In genomic region chr13:48532473-48533206, GRCh38 we compare ENCODE assay signal across 8 cellular contexts. TPM values are rescaled to one million over a fixed set of nuclear protein-coding genes. Genes with fewer than 3 reads are reported as not detected.
DNase-seq lines count a peak whose midpoint lies in the region; ATAC-seq, FAIRE-seq and TF ChIP-seq lines count a peak whose summit lies in the region.

Gene RCBTB2, minus strand, starts transcription at chr13:48533080. Its CDS starts 11,141 bp downstream, at chr13:48521939.

- no peak; a peak in 1 of 4 replicates for TF ChIP-seq RAD21 in H1 (IDR thresholded peaks at IDR 0.05 in 1 of 2, conservative IDR thresholded peaks at IDR 0.05 in 1 of 2; ENCODE audit: low read depth in 2 of 2, low read length in 2 of 2)

- FAIRE-seq in H1 (lab: Jason Lieb, UNC), result no peak

- H4K20me1 ChIP-seq in H1 (replicated peaks in 1 of 2; ENCODE audit: control insufficient read depth in 1 of 2, insufficient read depth in 2 of 2, low read length in 2 of 2), result no peaks in the 10 kb centered on the region

- no peak for TF ChIP-seq CTCF in H1 (IDR thresholded peaks at IDR 0.05; ENCODE audit: control extremely low read depth in 1 of 3, insufficient read depth in 1 of 3, low read depth in 1 of 3, low read length in 3 of 3)

- CTCF ChIA-PET in activated CD8-positive, alpha-beta memory T cell treated with anti-CD3 and anti-CD28 coated beads, Interleukin-2, amount 10 ng/mL, durations not matched to agents 7 days and 5 days (lab: Charles Lee), result interaction anchor here (0.8 to 2.4 kb wide), 12 partner anchors 9 to 438 kb away, joined by 3 to 12 read pairs (median 4); partner anchors contain the start of gene MED4
- CTCF ChIA-PET in H1 (lab: Charles Lee; ENCODE audit: partially characterized antibody), result interaction anchor here (0.8 kb wide), 1 partner anchor 38 kb away, joined by 3 read pairs; no protein-coding TSS in a partner anchor

- H2AK5ac ChIP-seq in H1 (ENCODE audit: low read depth, low read length) (no peak within 1 kb of the TSS), mesendoderm (ENCODE audit: low read length) (no peak within 1 kb of the TSS)

- no peaks in the 10 kb centered on the region for H3K79me1 ChIP-seq in H1 (ENCODE audit: low read depth, low read length)
- peaks cover 9% of the 10 kb centered on the region for H3K79me1 ChIP-seq in mesendoderm (ENCODE audit: low read length)

- peak within 1 kb of the TSS; percentile 97 for H4K91ac ChIP-seq in H1 (replicated peaks; ENCODE audit: insufficient read length, low read length)

- H2BK120ac ChIP-seq in H1 (replicated peaks; ENCODE audit: low read depth, low read length), result no peak within 1 kb of the TSS
- H2BK120ac ChIP-seq in mesendoderm (ENCODE audit: low read depth, low read length), result no peak within 1 kb of the TSS

- no peak within 1 kb of the TSS for H3K14ac ChIP-seq in H1 (ENCODE audit: insufficient read length)

- WGBS in H1 (ENCODE audit: extremely low coverage in 1 of 2, insufficient coverage in 1 of 2, insufficient read length in 1 of 2, insufficient replicate concordance in 2 of 2, low coverage in 1 of 2, low lambda C conversion rate in 2 of 2, missing lambda C conversion rate in 1 of 2), 2 experiments, result 1% methylated on average over 48 of the region's 69 CpGs; no CpG with 5 or more reads in 1 of the 2 experiments
- no CpG with 5 or more reads among the region's 69 CpGs for WGBS in mesendoderm (ENCODE audit: extremely low coverage, insufficient coverage, low lambda C conversion rate)

- H3K27ac Mint-ChIP-seq in activated CD8-positive, alpha-beta memory T cell treated with anti-CD3 and anti-CD28 coated beads, Interleukin-2, amount 10 ng/mL, durations not matched to agents 7 days and 5 days, result peak within 1 kb of the TSS; percentile 96

- H4K8ac ChIP-seq in H1 (ENCODE audit: extremely low read depth, insufficient read depth, low read length) (peak within 1 kb of the TSS; percentile 96), mesendoderm (ENCODE audit: low read depth, low read length) (no peak within 1 kb of the TSS)

- no peaks in the 10 kb centered on the region for H3K27me3 ChIP-seq in H1 (replicated peaks in 1 of 4; ENCODE audit: control insufficient read depth in 3 of 4, extremely low read depth in 1 of 4, insufficient read depth in 3 of 4, low read length in 3 of 4)
- no peaks in the 10 kb centered on the region for H3K27me3 ChIP-seq in mesendoderm (ENCODE audit: insufficient read depth, low read length, poor library complexity)

- H3K56ac ChIP-seq in H1 (replicated peaks; ENCODE audit: insufficient read length, low read depth, low read length) (peak within 1 kb of the TSS; percentile 90), mesendoderm (ENCODE audit: low read length) (peak within 1 kb of the TSS; percentile 99)

- peaks cover 45% of the 10 kb centered on the region for H3K4me1 Mint-ChIP-seq in activated CD8-positive, alpha-beta memory T cell treated with anti-CD3 and anti-CD28 coated beads, Interleukin-2, amount 10 ng/mL, durations not matched to agents 7 days and 5 days

- H3K79me2 ChIP-seq in H1 (ENCODE audit: control insufficient read depth in 1 of 2, insufficient read depth in 2 of 2, low read length in 2 of 2), result peaks cover 0 to 28% of the 10 kb centered on the region in 2 experiments; a peak in 2 of 4 replicates
- peaks cover 12% of the 10 kb centered on the region for H3K79me2 ChIP-seq in mesendoderm (ENCODE audit: control insufficient read depth, insufficient read depth, low read length)

- H4K5ac ChIP-seq in H1 (ENCODE audit: insufficient read length, low read depth, low read length) (peak within 1 kb of the TSS; percentile 100), mesendoderm (ENCODE audit: low read length) (peak within 1 kb of the TSS; percentile 98)

- H3K9ac ChIP-seq in H1 (replicated peaks in 1 of 4; ENCODE audit: extremely low read depth in 1 of 4, low read depth in 3 of 4, low read length in 3 of 4) (peak within 1 kb of the TSS; percentile 86 to 95 (median 90)), mesendoderm (ENCODE audit: low read length) (peak within 1 kb of the TSS; percentile 95)

- H3K4me3 Mint-ChIP-seq in activated CD8-positive, alpha-beta memory T cell treated with anti-CD3 and anti-CD28 coated beads, Interleukin-2, amount 10 ng/mL, durations not matched to agents 7 days and 5 days, result peak within 1 kb of the TSS; percentile 81

- H2BK20ac ChIP-seq in H1 (ENCODE audit: low read length), result no peak within 1 kb of the TSS

- peaks cover 2% of the 10 kb centered on the region for H3K23me2 ChIP-seq in H1 (ENCODE audit: low read depth, low read length)

- H3K4ac ChIP-seq in H1 (replicated peaks; ENCODE audit: insufficient read length, low read depth, low read length) (peak within 1 kb of the TSS; percentile 87), mesendoderm (ENCODE audit: low read depth, low read length) (peak within 1 kb of the TSS; percentile 75)

- H2BK5ac ChIP-seq in H1 (ENCODE audit: low read depth, low read length), result peak within 1 kb of the TSS; percentile 84
- H2BK5ac ChIP-seq in mesendoderm (ENCODE audit: low read length), result peak within 1 kb of the TSS; percentile 96

- peak within 1 kb of the TSS; percentile 96 for H3K18ac ChIP-seq in H1 (ENCODE audit: extremely low read depth, low read length)
- peak within 1 kb of the TSS; percentile 57 for H3K18ac ChIP-seq in mesendoderm (ENCODE audit: low read length)

- H2BK15ac ChIP-seq in H1 (ENCODE audit: low read length), result no peak within 1 kb of the TSS
- peak within 1 kb of the TSS; percentile 25 for H2BK15ac ChIP-seq in mesendoderm (replicated peaks; ENCODE audit: low read depth)

- H3K9me3 Mint-ChIP-seq in activated CD8-positive, alpha-beta memory T cell treated with anti-CD3 and anti-CD28 coated beads, Interleukin-2, amount 10 ng/mL, durations not matched to agents 7 days and 5 days (ENCODE audit: low read depth), result no peaks in the 10 kb centered on the region

- no peak for TF ChIP-seq EP300 in H1 (IDR thresholded peaks at IDR 0.05; ENCODE audit: borderline replicate concordance in 1 of 2, low read depth in 2 of 2, low read length in 2 of 2)

- DNase-seq in COLO829 (ENCODE audit: low spot score) (peak; percentile 100), HT-29 (ENCODE audit: low spot score) (peak; percentile 99), NOMO-1 (lab: John Stamatoyannopoulos, UW; ENCODE audit: unreplicated experiment in 2 of 2) (peak; percentile 98), H1 (ENCODE audit: low read depth in 1 of 2, low spot score in 2 of 2) (peak; percentile 97 to 98), mesendoderm (peak; percentile 99)
- peak; percentile 99 for DNase-seq in activated CD8-positive, alpha-beta memory T cell treated with anti-CD3 and anti-CD28 coated beads, Interleukin-2, amount 10 ng/mL, durations not matched to agents 7 days and 5 days
- DNase-seq in stimulated activated CD8-positive, alpha-beta memory T cell treated with anti-CD3 and anti-CD28 coated beads, Interleukin-12 subunit alpha, Interleukin-12 subunit beta, amount 100 ng/mL, for 4 hours (ENCODE audit: low read depth), result peak; percentile 99

- H3K36me3 Mint-ChIP-seq in activated CD8-positive, alpha-beta memory T cell treated with anti-CD3 and anti-CD28 coated beads, Interleukin-2, amount 10 ng/mL, durations not matched to agents 7 days and 5 days, result peaks cover 35% of the 10 kb centered on the region

- peak; percentile 77 for ATAC-seq in GM21360 (IDR thresholded peaks at IDR 0.05; ENCODE audit: unreplicated experiment)
- peak; percentile 94 for ATAC-seq in activated CD8-positive, alpha-beta memory T cell treated with anti-CD3 and anti-CD28 coated beads, Interleukin-2, amount 10 ng/mL, durations not matched to agents 7 days and 5 days

- peaks cover 0 to 6% (median 4%) of the 10 kb centered on the region in 4 experiments; a peak in 4 of 7 replicates for H3K4me1 ChIP-seq in H1 (replicated peaks in 1 of 4; ENCODE audit: control insufficient read depth in 3 of 4, insufficient read depth in 4 of 4, low read length in 3 of 4)
- H3K4me1 ChIP-seq in mesendoderm (ENCODE audit: control insufficient read depth, low read depth, low read length), result peaks cover 14% of the 10 kb centered on the region

- H3K27me3 Mint-ChIP-seq in activated CD8-positive, alpha-beta memory T cell treated with anti-CD3 and anti-CD28 coated beads, Interleukin-2, amount 10 ng/mL, durations not matched to agents 7 days and 5 days, result no peaks in the 10 kb centered on the region

- H3K4me3 ChIP-seq in H1 (ENCODE audit: extremely low read depth in 1 of 4, insufficient read depth in 2 of 4, low read depth in 3 of 4, low read length in 4 of 4) (peak within 1 kb of the TSS; percentile 55 to 88 (median 84)), mesendoderm (ENCODE audit: low read length) (peak within 1 kb of the TSS; percentile 73)

- H3K9me3 ChIP-seq in H1 (ENCODE audit: insufficient read depth in 2 of 2, low read depth in 1 of 2, low read length in 1 of 2), result no peaks in the 10 kb centered on the region

- H3K4me2 ChIP-seq in H1 (ENCODE audit: insufficient read depth in 1 of 2, low read depth in 2 of 2, low read length in 2 of 2), result peak within 1 kb of the TSS; percentile 88 to 93
- peak within 1 kb of the TSS; percentile 58 for H3K4me2 ChIP-seq in mesendoderm (ENCODE audit: low read length)

- H3K27ac ChIP-seq in H1 (ENCODE audit: low read depth, low read length) (peak within 1 kb of the TSS; percentile 87), mesendoderm (ENCODE audit: low read depth, low read length) (peak within 1 kb of the TSS; percentile 89)

- TF ChIP-seq POLR2A in H1 (IDR thresholded peaks at IDR 0.05; ENCODE audit: control extremely low read depth in 1 of 2, low read depth in 2 of 2, low read length in 2 of 2), result peak; percentile 57 to 93

- peak within 1 kb of the TSS; percentile 97 for H2AFZ ChIP-seq in H1 (ENCODE audit: low read length)

- no peaks in the 10 kb centered on the region for H3K36me3 ChIP-seq in H1 (ENCODE audit: control insufficient read depth in 2 of 4, insufficient read depth in 4 of 4, low read length in 3 of 4)
- no peaks in the 10 kb centered on the region for H3K36me3 ChIP-seq in mesendoderm (ENCODE audit: control insufficient read depth, insufficient read depth, low read length)

- H2BK12ac ChIP-seq in H1 (ENCODE audit: low read depth, low read length), result no peak within 1 kb of the TSS

- H3K23ac ChIP-seq in H1 (ENCODE audit: insufficient read length) (no peak within 1 kb of the TSS), mesendoderm (ENCODE audit: low read length) (peak within 1 kb of the TSS; percentile 81)

- POLR2A ChIA-PET in H1 (lab: Charles Lee; ENCODE audit: partially characterized antibody), result interaction anchor here (0.8 to 1.4 kb wide), 6 partner anchors 10 to 496 kb away, joined by 3 to 6 read pairs (median 3); partner anchors contain the start of gene NUDT15

RNA-seq across cellular contexts. Expression of gene RCBTB2, which starts in this region (rescaled TPM):
- total RNA-seq in HT-29 (2014; rRNA removed; shearing (Covaris generic)), result 1.0 and 2.9 TPM in 2 replicates
- 10 to 100 TPM; 17.0 to 22.5 TPM for total RNA-seq in activated CD8-positive, alpha-beta memory T cell treated with anti-CD3 and anti-CD28 coated beads, Interleukin-2, amount 10 ng/mL, durations not matched to agents 7 days and 5 days
- 8.4 and 9.3 TPM in 2 replicates for total RNA-seq in H1 (2021; fragmentation: NEBNext Ultra II Directional; extraction: Animal tissue kit (Norgen Biotek cat#: 25700))
- polyA plus RNA-seq in H1 (2011; rRNA removed), result 4.5 and 5.2 TPM in 2 replicates
- polyA plus RNA-seq in H1 (2011; cell fraction: cytosol; rRNA removed), result 6.9 TPM
- 4.3 TPM for polyA plus RNA-seq in H1 (2011; cell fraction: nucleus; rRNA removed)
- polyA plus RNA-seq in H1 (2012, experiment 1 of 2), result 5.1 to 9.5 TPM (median 7.1 TPM) in 4 replicates
- polyA plus RNA-seq in H1 (2012, experiment 2 of 2), result 0.87 TPM
- 4.4 TPM for polyA plus RNA-seq in H1 (2013, experiment 1 of 2)
- 4.0 TPM for polyA plus RNA-seq in H1 (2013, experiment 2 of 2)
- polyA minus RNA-seq in H1 (2011; rRNA and poly(A)+ RNA removed), result 7.5 and 9.9 TPM in 2 replicates
- polyA minus RNA-seq in H1 (2011; cell fraction: cytosol; rRNA and poly(A)+ RNA removed), result 5.9 TPM
- polyA minus RNA-seq in H1 (2011; cell fraction: nucleus; rRNA and poly(A)+ RNA removed), result 6.7 TPM
- 8.9 TPM for polyA plus RNA-seq in mesendoderm (2013, experiment 1 of 2)
- polyA plus RNA-seq in mesendoderm (2013, experiment 2 of 2), result 9.0 TPM

Comparison
In these comparisons a context has a peak if more than half of its experiments do, and no peak if none do; other contexts are left out.
1. Peak in every context shown above with its lines: DNase-seq, ATAC-seq, H3K4me3 ChIP-seq and H3K27ac ChIP-seq.